Comparison of ENCODE assay signal across 8 cellular contexts in genomic region chr6:111805511-111806181, GRCh38.
DNase-seq lines count a peak whose midpoint lies in the region; TF ChIP-seq lines count a peak whose summit lies in the region.

No MANE protein-coding gene starts in this region.

- H3K4me1 ChIP-seq in GM23248 (ENCODE audit: insufficient read depth) (peaks cover 42% of the 10 kb centered on the region), adipocyte (ENCODE audit: control insufficient read depth, insufficient read depth, low read length) (peaks cover 51% of the 10 kb centered on the region), neuronal stem cell (ENCODE audit: control insufficient read depth in 2 of 2, insufficient read depth in 1 of 2, low read depth in 1 of 2, low read length in 2 of 2) (peaks cover 15 to 26% of the 10 kb centered on the region in 2 donors)

- no peak overlapping the region for H2AFZ ChIP-seq in GM23248
- H2AFZ ChIP-seq in neuronal stem cell (ENCODE audit: low read length): no peak overlapping the region

- H3K4ac ChIP-seq in neuronal stem cell (ENCODE audit: low read length): no peak overlapping the region

- H3K9me3 ChIP-seq in GM23248 (ENCODE audit: low read depth) (no peaks in the 10 kb centered on the region), adipocyte (ENCODE audit: control insufficient read depth, low read length) (no peaks in the 10 kb centered on the region), neuronal stem cell (replicated peaks in 1 of 2; ENCODE audit: control insufficient read depth in 2 of 2, insufficient read depth in 1 of 2, low read depth in 1 of 2, low read length in 2 of 2) (no peaks in the 10 kb centered on the region)

- no peak overlapping the region for H2BK120ac ChIP-seq in neuronal stem cell (ENCODE audit: low read depth, low read length)

- no peaks in the 10 kb centered on the region for H3K79me1 ChIP-seq in neuronal stem cell (ENCODE audit: low read depth, low read length)

- no peak overlapping the region for H2AK5ac ChIP-seq in neuronal stem cell (ENCODE audit: low read depth, low read length)

- no peak overlapping the region for H3K23ac ChIP-seq in neuronal stem cell (ENCODE audit: low read depth, low read length, poor library complexity)

- peak; percentile 44 for DNase-seq in GM10266 (ENCODE audit: extremely low spot score)
- peak; percentile 83 for DNase-seq in GM23248
- DNase-seq in NCI-H2227 treated with DMSO at 0.1 percent for 48 hours (lab: John Stamatoyannopoulos, UW): peak; percentile 34
- DNase-seq in adipocyte (ENCODE audit: low read depth): peak; percentile 47
- no peak for DNase-seq in neuronal stem cell (ENCODE audit: low spot score)
- no peak for DNase-seq in inferior parietal cortex (ENCODE audit: extremely low spot score)
- DNase-seq in COLO668 (lab: John Stamatoyannopoulos, UW; ENCODE audit: unreplicated experiment): no peak
- DNase-seq in GF-D8 (lab: John Stamatoyannopoulos, UW): no peak

- H3F3A ChIP-seq in GM23248 (ENCODE audit: insufficient read depth): peaks cover 24% of the 10 kb centered on the region

- H2BK5ac ChIP-seq in neuronal stem cell (ENCODE audit: low read length): no peak overlapping the region

- H3K27ac ChIP-seq in GM23248 (peak overlapping the region; percentile 67), neuronal stem cell (replicated peaks; ENCODE audit: low read length) (no peak overlapping the region)

- H3K4me3 ChIP-seq in GM23248 (0 out of 2 replicates have a peak overlapping the region, but pooled peaks have one; percentile 23), adipocyte (ENCODE audit: low read length) (no peak overlapping the region), neuronal stem cell (ENCODE audit: low read length in 2 of 2) (no peak overlapping the region)

- H3K18ac ChIP-seq in neuronal stem cell (ENCODE audit: low read length): peak overlapping the region; percentile 49

- TF ChIP-seq CTCF in GM10266 (IDR thresholded peaks at IDR 0.05; ENCODE audit: control insufficient read depth, insufficient read depth, low read depth, missing control alignments): no peak

- 43 to 44% methylated on average over 7 of the region's 7 CpGs for WGBS in GM23248 (ENCODE audit: low coverage in 1 of 2, low lambda C conversion rate in 2 of 2, missing lambda C conversion rate in 2 of 2), 2 experiments
- no CpG with 5 or more reads among the region's 7 CpGs for WGBS in neuronal stem cell (ENCODE audit: extremely low coverage in 2 of 2, insufficient read length in 2 of 2, insufficient replicate concordance in 1 of 2), 2 donors

- H2BK12ac ChIP-seq in neuronal stem cell (ENCODE audit: low read length): no peak overlapping the region

- H3K4me2 ChIP-seq in GM23248 (ENCODE audit: unreplicated experiment) (peak overlapping the region; percentile 47), neuronal stem cell (ENCODE audit: insufficient read depth, low read length, poor library complexity, severe bottlenecking) (no peak overlapping the region)

- H3K14ac ChIP-seq in neuronal stem cell (ENCODE audit: low read length): no peak overlapping the region

- no peak overlapping the region for H4K8ac ChIP-seq in neuronal stem cell (ENCODE audit: low read depth, low read length)

- no peaks in the 10 kb centered on the region for H3K27me3 ChIP-seq in GM23248 (replicated peaks; ENCODE audit: insufficient read depth)
- no peaks in the 10 kb centered on the region for H3K27me3 ChIP-seq in adipocyte (replicated peaks; ENCODE audit: control insufficient read depth, insufficient read depth, low read length)
- no peaks in the 10 kb centered on the region for H3K27me3 ChIP-seq in neuronal stem cell (ENCODE audit: control insufficient read depth in 3 of 3, insufficient read depth in 3 of 3, low read depth in 1 of 3, low read length in 3 of 3)

- no peak overlapping the region for H2BK15ac ChIP-seq in neuronal stem cell (ENCODE audit: low read length)

- 0 out of 2 replicates have a peak, but pooled peaks cover 3% of the 10 kb centered on the region for H3K36me3 ChIP-seq in GM23248 (ENCODE audit: low read depth)
- peaks cover 4% of the 10 kb centered on the region for H3K36me3 ChIP-seq in adipocyte (ENCODE audit: control insufficient read depth, insufficient read depth, low read length, severe bottlenecking)
- H3K36me3 ChIP-seq in neuronal stem cell (replicated peaks in 1 of 2; ENCODE audit: control insufficient read depth in 2 of 2, insufficient read depth in 2 of 2, low read length in 2 of 2): peaks cover 0 to 99% of the 10 kb centered on the region in 2 donors

- no peak overlapping the region for H4K91ac ChIP-seq in neuronal stem cell (ENCODE audit: low read depth, low read length, poor library complexity)

- H3K9me2 ChIP-seq in GM23248 (ENCODE audit: insufficient read depth): no peaks in the 10 kb centered on the region

- H4K20me1 ChIP-seq in GM23248 (ENCODE audit: insufficient read depth): no peaks in the 10 kb centered on the region

- H3K9ac ChIP-seq in GM23248 (peak overlapping the region; percentile 49), adipocyte (ENCODE audit: low read length) (peak overlapping the region; percentile 59), neuronal stem cell (ENCODE audit: low read depth, low read length, poor library complexity) (no peak overlapping the region)

- in situ Hi-C loops in GM23248 (cut with MboI): no loop called here

- H3K79me2 ChIP-seq in GM23248 (ENCODE audit: insufficient read depth): peaks cover 100% of the 10 kb centered on the region

Comparison
In these comparisons a context has a peak if more than half of its experiments do, and no peak if none do; other contexts are left out.
1. DNase-seq: peak in GM10266 (single experiment), GM23248 (single experiment), NCI-H2227 treated with DMSO at 0.1 percent for 48 hours (single experiment) and adipocyte (single experiment); none in neuronal stem cell (single experiment), inferior parietal cortex (single experiment), COLO668 (single experiment) and GF-D8 (single experiment).